In the genomic region with DNA sequence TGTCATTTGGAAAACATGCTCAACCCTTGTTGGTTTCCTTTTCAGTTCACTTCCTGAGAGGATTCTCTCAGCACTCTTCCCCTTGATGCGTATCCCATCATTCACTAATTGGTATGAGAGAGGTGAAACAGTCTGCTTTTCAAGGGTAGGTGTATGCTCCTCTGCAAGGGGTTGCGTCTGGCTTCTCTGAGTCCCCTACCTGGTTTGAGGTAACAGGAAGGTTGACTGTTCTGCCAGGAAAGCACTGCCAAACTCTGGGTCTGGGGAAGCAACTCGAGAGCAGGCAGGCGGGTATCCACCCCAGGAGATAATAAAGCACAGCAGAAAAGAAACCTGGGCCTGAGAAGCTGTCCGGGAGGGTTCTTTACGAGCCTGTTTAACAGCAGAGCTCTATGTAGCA, we compare ENCODE assay signal across 1 cellular context.
TF ChIP-seq lines count a peak whose summit lies in the region.

No MANE protein-coding gene starts in this region.

TF ChIP-seq in GM23338, 12 proteins besides CTCF, POLR2A, EP300 and RAD21 (continued from another document):
- TF ChIP-seq, protein P1, sequence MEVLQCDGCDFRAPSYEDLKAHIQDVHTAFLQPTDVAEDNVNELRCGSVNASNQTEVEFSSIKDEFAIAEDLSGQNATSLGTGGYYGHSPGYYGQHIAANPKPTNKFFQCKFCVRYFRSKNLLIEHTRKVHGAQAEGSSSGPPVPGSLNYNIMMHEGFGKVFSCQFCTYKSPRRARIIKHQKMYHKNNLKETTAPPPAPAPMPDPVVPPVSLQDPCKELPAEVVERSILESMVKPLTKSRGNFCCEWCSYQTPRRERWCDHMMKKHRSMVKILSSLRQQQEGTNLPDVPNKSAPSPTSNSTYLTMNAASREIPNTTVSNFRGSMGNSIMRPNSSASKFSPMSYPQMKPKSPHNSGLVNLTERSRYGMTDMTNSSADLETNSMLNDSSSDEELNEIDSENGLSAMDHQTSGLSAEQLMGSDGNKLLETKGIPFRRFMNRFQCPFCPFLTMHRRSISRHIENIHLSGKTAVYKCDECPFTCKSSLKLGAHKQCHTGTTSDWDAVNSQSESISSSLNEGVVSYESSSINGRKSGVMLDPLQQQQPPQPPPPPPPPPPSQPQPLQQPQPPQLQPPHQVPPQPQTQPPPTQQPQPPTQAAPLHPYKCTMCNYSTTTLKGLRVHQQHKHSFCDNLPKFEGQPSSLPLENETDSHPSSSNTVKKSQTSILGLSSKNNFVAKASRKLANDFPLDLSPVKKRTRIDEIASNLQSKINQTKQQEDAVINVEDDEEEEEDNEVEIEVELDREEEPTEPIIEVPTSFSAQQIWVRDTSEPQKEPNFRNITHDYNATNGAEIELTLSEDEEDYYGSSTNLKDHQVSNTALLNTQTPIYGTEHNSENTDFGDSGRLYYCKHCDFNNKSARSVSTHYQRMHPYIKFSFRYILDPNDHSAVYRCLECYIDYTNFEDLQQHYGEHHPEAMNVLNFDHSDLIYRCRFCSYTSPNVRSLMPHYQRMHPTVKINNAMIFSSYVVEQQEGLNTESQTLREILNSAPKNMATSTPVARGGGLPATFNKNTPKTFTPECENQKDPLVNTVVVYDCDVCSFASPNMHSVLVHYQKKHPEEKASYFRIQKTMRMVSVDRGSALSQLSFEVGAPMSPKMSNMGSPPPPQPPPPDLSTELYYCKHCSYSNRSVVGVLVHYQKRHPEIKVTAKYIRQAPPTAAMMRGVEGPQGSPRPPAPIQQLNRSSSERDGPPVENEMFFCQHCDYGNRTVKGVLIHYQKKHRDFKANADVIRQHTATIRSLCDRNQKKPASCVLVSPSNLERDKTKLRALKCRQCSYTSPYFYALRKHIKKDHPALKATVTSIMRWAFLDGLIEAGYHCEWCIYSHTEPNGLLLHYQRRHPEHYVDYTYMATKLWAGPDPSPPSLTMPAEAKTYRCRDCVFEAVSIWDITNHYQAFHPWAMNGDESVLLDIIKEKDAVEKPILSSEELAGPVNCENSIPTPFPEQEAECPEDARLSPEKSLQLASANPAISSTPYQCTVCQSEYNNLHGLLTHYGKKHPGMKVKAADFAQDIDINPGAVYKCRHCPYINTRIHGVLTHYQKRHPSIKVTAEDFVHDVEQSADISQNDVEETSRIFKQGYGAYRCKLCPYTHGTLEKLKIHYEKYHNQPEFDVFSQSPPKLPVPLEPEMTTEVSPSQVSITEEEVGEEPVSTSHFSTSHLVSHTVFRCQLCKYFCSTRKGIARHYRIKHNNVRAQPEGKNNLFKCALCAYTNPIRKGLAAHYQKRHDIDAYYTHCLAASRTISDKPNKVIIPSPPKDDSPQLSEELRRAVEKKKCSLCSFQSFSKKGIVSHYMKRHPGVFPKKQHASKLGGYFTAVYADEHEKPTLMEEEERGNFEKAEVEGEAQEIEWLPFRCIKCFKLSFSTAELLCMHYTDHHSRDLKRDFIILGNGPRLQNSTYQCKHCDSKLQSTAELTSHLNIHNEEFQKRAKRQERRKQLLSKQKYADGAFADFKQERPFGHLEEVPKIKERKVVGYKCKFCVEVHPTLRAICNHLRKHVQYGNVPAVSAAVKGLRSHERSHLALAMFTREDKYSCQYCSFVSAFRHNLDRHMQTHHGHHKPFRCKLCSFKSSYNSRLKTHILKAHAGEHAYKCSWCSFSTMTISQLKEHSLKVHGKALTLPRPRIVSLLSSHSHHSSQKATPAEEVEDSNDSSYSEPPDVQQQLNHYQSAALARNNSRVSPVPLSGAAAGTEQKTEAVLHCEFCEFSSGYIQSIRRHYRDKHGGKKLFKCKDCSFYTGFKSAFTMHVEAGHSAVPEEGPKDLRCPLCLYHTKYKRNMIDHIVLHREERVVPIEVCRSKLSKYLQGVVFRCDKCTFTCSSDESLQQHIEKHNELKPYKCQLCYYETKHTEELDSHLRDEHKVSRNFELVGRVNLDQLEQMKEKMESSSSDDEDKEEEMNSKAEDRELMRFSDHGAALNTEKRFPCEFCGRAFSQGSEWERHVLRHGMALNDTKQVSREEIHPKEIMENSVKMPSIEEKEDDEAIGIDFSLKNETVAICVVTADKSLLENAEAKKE (CRISPR knock-in tag; IDR thresholded peaks at IDR 0.05), result no peak
- no peak for TF ChIP-seq ZNF331 (CRISPR knock-in tag; IDR thresholded peaks at IDR 0.05; ENCODE audit: low read depth)
- no peak for TF ChIP-seq NANOG (IDR thresholded peaks at IDR 0.05; ENCODE audit: borderline replicate concordance)
- TF ChIP-seq, protein P2, sequence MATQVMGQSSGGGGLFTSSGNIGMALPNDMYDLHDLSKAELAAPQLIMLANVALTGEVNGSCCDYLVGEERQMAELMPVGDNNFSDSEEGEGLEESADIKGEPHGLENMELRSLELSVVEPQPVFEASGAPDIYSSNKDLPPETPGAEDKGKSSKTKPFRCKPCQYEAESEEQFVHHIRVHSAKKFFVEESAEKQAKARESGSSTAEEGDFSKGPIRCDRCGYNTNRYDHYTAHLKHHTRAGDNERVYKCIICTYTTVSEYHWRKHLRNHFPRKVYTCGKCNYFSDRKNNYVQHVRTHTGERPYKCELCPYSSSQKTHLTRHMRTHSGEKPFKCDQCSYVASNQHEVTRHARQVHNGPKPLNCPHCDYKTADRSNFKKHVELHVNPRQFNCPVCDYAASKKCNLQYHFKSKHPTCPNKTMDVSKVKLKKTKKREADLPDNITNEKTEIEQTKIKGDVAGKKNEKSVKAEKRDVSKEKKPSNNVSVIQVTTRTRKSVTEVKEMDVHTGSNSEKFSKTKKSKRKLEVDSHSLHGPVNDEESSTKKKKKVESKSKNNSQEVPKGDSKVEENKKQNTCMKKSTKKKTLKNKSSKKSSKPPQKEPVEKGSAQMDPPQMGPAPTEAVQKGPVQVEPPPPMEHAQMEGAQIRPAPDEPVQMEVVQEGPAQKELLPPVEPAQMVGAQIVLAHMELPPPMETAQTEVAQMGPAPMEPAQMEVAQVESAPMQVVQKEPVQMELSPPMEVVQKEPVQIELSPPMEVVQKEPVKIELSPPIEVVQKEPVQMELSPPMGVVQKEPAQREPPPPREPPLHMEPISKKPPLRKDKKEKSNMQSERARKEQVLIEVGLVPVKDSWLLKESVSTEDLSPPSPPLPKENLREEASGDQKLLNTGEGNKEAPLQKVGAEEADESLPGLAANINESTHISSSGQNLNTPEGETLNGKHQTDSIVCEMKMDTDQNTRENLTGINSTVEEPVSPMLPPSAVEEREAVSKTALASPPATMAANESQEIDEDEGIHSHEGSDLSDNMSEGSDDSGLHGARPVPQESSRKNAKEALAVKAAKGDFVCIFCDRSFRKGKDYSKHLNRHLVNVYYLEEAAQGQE (IDR thresholded peaks at IDR 0.05; ENCODE audit: unreplicated experiment), result no peak
TF ChIP-seq in GM23338: peak in this region for 0.
